In the genomic region with DNA sequence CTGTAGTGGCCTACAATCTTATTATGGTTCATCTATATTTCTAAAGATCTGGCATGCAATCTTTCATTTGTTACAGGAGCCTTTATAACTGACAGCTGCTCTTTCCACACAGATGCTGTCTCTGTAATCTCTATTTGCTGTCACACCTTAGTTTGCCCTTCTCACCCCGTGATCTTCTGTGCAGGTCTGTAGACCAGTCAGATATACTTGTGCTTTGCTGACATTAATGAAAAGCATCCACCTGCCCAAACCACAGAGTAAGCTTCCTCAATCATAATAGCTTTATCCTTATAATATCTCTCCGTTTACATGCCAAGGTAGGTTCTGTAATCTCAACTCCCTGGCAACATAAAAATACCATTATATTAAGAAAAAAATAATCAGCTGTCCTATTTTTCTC, we compare ENCODE assay signal across 20 cellular contexts.
"Had no signal": no experiment of that assay in that cellular context is flagged by ENCODE, and none has a peak within 500 bp of the region (broad histone marks: within the 10 kb centered on the region; RNA-seq: fewer than 3 reads in every experiment).

No MANE protein-coding gene starts in this region.

- H3K27me3 ChIP-seq: cardiac muscle cell, esophagus muscularis mucosa, gastroesophageal sphincter, heart left ventricle, ovary, upper lobe of right lung had no signal

- H3K4me3 Mint-ChIP-seq: activated B cell treated with CpG ODN at 0.5 μM for 24 hours; activated CD4-positive, alpha-beta memory T cell treated with anti-CD3 and anti-CD28 coated beads for 36 hours; activated naive CD8-positive, alpha-beta T cell; activated T-helper 1 cell treated with anti-CD3 and anti-CD28 coated beads, Interleukin-12 subunit alpha, Interleukin-12 subunit beta, Interleukin-2, Interleukin-4 antibody, amounts not matched to agents 30 ng/mL and 10 ng/mL and 1 ng/mL, durations not matched to agents 14 hours and 24 hours and 36 hours; memory B cell; naive thymus-derived CD4-positive, alpha-beta T cell; stimulated activated effector memory CD8-positive, alpha-beta T cell treated with anti-CD3 and anti-CD28 coated beads, Interleukin-12 subunit alpha, Interleukin-12 subunit beta, amount 100 ng/mL, for 72 hours had no signal

- H3K27ac ChIP-seq: cardiac muscle cell, esophagus muscularis mucosa, gastroesophageal sphincter, heart left ventricle, ovary, upper lobe of right lung had no signal

- H3K4me1 Mint-ChIP-seq: activated B cell treated with CpG ODN at 0.5 μM for 24 hours; memory B cell; naive thymus-derived CD4-positive, alpha-beta T cell; stimulated activated effector memory CD8-positive, alpha-beta T cell treated with anti-CD3 and anti-CD28 coated beads, Interleukin-12 subunit alpha, Interleukin-12 subunit beta, amount 100 ng/mL, for 72 hours had no signal

- H3K4me3 ChIP-seq: cardiac muscle cell, esophagus muscularis mucosa, gastroesophageal sphincter, heart left ventricle, ovary, upper lobe of right lung had no signal

- H3K36me3 Mint-ChIP-seq: activated CD4-positive, alpha-beta memory T cell treated with anti-CD3 and anti-CD28 coated beads for 36 hours; activated naive CD8-positive, alpha-beta T cell; memory B cell; naive thymus-derived CD4-positive, alpha-beta T cell; stimulated activated effector memory CD8-positive, alpha-beta T cell treated with anti-CD3 and anti-CD28 coated beads, Interleukin-12 subunit alpha, Interleukin-12 subunit beta, amount 100 ng/mL, for 72 hours had no signal

- DNase-seq: activated B cell treated with CpG ODN at 0.5 μM for 24 hours; activated CD4-positive, alpha-beta memory T cell treated with anti-CD3 and anti-CD28 coated beads for 36 hours; activated CD4-positive, alpha-beta T cell treated with anti-CD3 and anti-CD28 coated beads for 4 hours; activated gamma-delta T cell treated with Interleukin-2 at 50 U/mL for 16 hours; activated T-cell treated with anti-CD3 and anti-CD28 coated beads for 4 hours; dermis blood vessel endothelial cell; effector memory CD4-positive, alpha-beta T cell; heart left ventricle; kidney glomerular epithelial cell; naive thymus-derived CD4-positive, alpha-beta T cell; ovary; stimulated activated CD4-positive, alpha-beta T cell treated with anti-CD3 and anti-CD28 coated beads, Interleukin-4, amount 100 ng/mL, for 24 hours; upper lobe of right lung had no signal

- H3K27me3 Mint-ChIP-seq: activated CD4-positive, alpha-beta memory T cell treated with anti-CD3 and anti-CD28 coated beads for 36 hours; activated naive CD8-positive, alpha-beta T cell; naive thymus-derived CD4-positive, alpha-beta T cell had no signal

- H3K4me1 ChIP-seq: esophagus muscularis mucosa, gastroesophageal sphincter, heart left ventricle, upper lobe of right lung had no signal

- H3K27ac Mint-ChIP-seq: activated B cell treated with CpG ODN at 0.5 μM for 24 hours; activated CD4-positive, alpha-beta memory T cell treated with anti-CD3 and anti-CD28 coated beads for 36 hours; activated naive CD8-positive, alpha-beta T cell; activated T-helper 1 cell treated with anti-CD3 and anti-CD28 coated beads, Interleukin-12 subunit alpha, Interleukin-12 subunit beta, Interleukin-2, Interleukin-4 antibody, amounts not matched to agents 30 ng/mL and 10 ng/mL and 1 ng/mL, durations not matched to agents 14 hours and 24 hours and 36 hours; memory B cell; naive thymus-derived CD4-positive, alpha-beta T cell; stimulated activated effector memory CD8-positive, alpha-beta T cell treated with anti-CD3 and anti-CD28 coated beads, Interleukin-12 subunit alpha, Interleukin-12 subunit beta, amount 100 ng/mL, for 72 hours had no signal

- H3K9me3 ChIP-seq: esophagus muscularis mucosa, gastroesophageal sphincter, heart left ventricle, ovary, upper lobe of right lung had no signal

- H3K36me3 ChIP-seq: cardiac muscle cell, esophagus muscularis mucosa, gastroesophageal sphincter, heart left ventricle, ovary, upper lobe of right lung had no signal

- H3K9me3 Mint-ChIP-seq: activated B cell treated with CpG ODN at 0.5 μM for 24 hours; activated CD4-positive, alpha-beta memory T cell treated with anti-CD3 and anti-CD28 coated beads for 36 hours; activated T-helper 1 cell treated with anti-CD3 and anti-CD28 coated beads, Interleukin-12 subunit alpha, Interleukin-12 subunit beta, Interleukin-2, Interleukin-4 antibody, amounts not matched to agents 30 ng/mL and 10 ng/mL and 1 ng/mL, durations not matched to agents 14 hours and 24 hours and 36 hours; memory B cell; naive thymus-derived CD4-positive, alpha-beta T cell had no signal
